In the genomic region with DNA sequence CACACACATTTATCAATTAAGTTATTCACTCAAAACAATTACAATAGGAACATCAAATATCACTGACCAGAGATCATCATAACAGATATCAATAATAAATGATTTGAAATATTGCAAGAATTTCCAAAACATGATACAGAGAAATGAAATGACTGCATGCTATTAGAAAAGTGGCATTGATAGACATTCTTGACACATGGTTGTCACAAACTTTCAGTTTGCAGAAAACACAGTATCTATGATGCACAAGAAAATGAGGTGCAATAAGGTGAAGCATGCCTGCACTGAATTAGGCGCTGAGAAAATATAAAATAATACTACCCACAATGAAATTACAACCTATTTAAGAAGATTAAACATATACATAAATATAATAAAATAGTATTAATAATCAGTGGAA, we compare ENCODE assay signal across 30 cellular contexts.
"Had no signal": no experiment of that assay in that cellular context is flagged by ENCODE, and none has a peak within 500 bp of the region (broad histone marks: within the 10 kb centered on the region; RNA-seq: fewer than 3 reads in every experiment).

No MANE protein-coding gene starts in this region.

- H3K36me3 ChIP-seq: adrenal gland, ascending aorta, brain microvascular endothelial cell, breast epithelium, cardiac muscle cell had no signal

- H3K27ac ChIP-seq: adrenal gland, ascending aorta, body of pancreas, brain microvascular endothelial cell, breast epithelium, cardiac muscle cell had no signal

- H3K9me3 ChIP-seq: adrenal gland, ascending aorta, body of pancreas, breast epithelium had no signal

- DNase-seq: activated effector memory CD4-positive, alpha-beta T cell treated with anti-CD3 and anti-CD28 coated beads, Interleukin-2, amount 50 U/mL, for 16 hours; activated effector memory CD4-positive, alpha-beta T cell treated with Interleukin-2 at 50 U/mL for 16 hours; activated gamma-delta T cell; activated gamma-delta T cell treated with Interleukin-2 at 50 U/mL for 16 hours; activated naive CD4-positive, alpha-beta T cell; activated naive CD4-positive, alpha-beta T cell treated with anti-CD3 and anti-CD28 coated beads for 36 hours; activated naive CD4-positive, alpha-beta T cell treated with anti-CD3 and anti-CD28 coated beads, Interleukin-2, amount 10 ng/mL, durations not matched to agents 7 days and 5 days; activated naive CD4-positive, alpha-beta T cell treated with anti-CD3 and anti-CD28 coated beads, Interleukin-2, amount 50 U/mL, for 16 hours; activated naive CD4-positive, alpha-beta T cell treated with Interleukin-2 at 50 U/mL for 16 hours; activated naive CD8-positive, alpha-beta T cell treated with anti-CD3 and anti-CD28 coated beads for 36 hours; activated naive CD8-positive, alpha-beta T cell treated with anti-CD3 and anti-CD28 coated beads, Interleukin-2, amount 10 ng/mL, durations not matched to agents 7 days and 5 days; activated naive CD8-positive, alpha-beta T cell treated with anti-CD3 and anti-CD28 coated beads, Interleukin-2, amount 50 U/mL, for 24 hours; activated T-cell treated with anti-CD3 and anti-CD28 coated beads, Interleukin-2, amount 50 U/mL, for 1 hour; activated T-cell treated with anti-CD3 and anti-CD28 coated beads, Interleukin-2, amount 50 U/mL, for 24 hours; activated T-cell treated with anti-CD3 and anti-CD28 coated beads, Interleukin-2, amount 50 U/mL, for 4 hours; activated T-cell treated with anti-CD3 and anti-CD28 coated beads, Interleukin-2, amount 50 U/mL, for 48 hours; activated T-cell treated with anti-CD3 and anti-CD28 coated beads, Interleukin-2, amount 50 U/mL, for 72 hours; adrenal gland; amniotic stem cell; amygdala; anterior cingulate cortex; aorta; body of pancreas; brain microvascular endothelial cell; caudate nucleus; central memory CD4-positive, alpha-beta T cell; cerebellar nuclear complex had no signal

- H3K4me3 ChIP-seq: adrenal gland, ascending aorta, body of pancreas, breast epithelium, cardiac muscle cell had no signal

- H3K27me3 ChIP-seq: adrenal gland, ascending aorta, body of pancreas, brain microvascular endothelial cell, breast epithelium had no signal
